ENCODE assay signal across 1 cellular context in the genomic region with DNA sequence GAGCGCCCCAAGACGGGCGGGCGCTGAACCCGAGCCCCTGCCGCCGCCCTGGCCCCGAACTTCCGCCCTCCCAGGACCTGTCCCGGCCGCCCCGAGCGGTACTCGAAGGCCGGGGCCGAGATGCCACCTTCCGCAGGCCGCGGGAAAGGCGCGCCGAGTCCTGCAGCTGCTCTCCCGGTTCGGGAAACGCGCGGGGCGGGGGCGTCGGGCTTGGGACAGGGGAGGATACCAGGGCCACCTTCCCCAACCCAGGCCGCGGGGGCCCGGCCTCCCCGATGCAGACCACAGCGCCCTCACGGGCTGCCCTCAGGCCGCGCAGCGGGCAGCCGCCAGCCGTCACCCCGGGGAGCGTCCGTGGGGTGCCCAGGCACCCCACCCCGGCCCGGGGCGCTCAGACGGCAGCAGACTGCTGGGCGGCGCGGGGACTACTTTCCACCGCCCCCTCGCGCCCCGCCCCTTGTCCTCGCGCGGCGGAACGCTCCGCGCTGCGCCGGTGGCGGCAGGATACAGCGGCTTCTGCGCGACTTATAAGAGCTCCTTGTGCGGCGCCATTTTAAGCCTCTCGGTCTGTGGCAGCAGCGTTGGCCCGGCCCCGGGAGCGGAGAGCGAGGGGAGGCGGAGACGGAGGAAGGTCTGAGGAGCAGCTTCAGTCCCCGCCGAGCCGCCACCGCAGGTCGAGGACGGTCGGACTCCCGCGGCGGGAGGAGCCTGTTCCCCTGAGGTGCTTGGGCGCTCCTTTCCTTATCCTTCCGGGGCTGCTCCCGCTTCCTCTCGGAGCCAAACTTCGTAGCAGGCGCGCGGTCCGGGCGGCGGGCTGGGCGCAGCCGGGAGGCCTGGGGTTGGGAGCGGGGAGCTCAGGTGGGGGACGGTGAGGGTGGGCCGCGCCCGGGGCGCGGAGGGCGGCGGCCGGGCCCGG.
TF ChIP-seq lines count a peak whose summit lies in the region.

A gene (plus strand): TSS at position 556 of the 916 bp plus-strand sequence. CDS start 24,564 bp downstream, outside the sequence.

TF ChIP-seq in WTC11, 78 proteins besides CTCF, POLR2A, EP300 and RAD21 (continued from another document and continues in another):
- TF ChIP-seq, protein P1, sequence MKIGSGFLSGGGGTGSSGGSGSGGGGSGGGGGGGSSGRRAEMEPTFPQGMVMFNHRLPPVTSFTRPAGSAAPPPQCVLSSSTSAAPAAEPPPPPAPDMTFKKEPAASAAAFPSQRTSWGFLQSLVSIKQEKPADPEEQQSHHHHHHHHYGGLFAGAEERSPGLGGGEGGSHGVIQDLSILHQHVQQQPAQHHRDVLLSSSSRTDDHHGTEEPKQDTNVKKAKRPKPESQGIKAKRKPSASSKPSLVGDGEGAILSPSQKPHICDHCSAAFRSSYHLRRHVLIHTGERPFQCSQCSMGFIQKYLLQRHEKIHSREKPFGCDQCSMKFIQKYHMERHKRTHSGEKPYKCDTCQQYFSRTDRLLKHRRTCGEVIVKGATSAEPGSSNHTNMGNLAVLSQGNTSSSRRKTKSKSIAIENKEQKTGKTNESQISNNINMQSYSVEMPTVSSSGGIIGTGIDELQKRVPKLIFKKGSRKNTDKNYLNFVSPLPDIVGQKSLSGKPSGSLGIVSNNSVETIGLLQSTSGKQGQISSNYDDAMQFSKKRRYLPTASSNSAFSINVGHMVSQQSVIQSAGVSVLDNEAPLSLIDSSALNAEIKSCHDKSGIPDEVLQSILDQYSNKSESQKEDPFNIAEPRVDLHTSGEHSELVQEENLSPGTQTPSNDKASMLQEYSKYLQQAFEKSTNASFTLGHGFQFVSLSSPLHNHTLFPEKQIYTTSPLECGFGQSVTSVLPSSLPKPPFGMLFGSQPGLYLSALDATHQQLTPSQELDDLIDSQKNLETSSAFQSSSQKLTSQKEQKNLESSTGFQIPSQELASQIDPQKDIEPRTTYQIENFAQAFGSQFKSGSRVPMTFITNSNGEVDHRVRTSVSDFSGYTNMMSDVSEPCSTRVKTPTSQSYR (CRISPR knock-in tag; IDR thresholded peaks at IDR 0.05): peak; percentile 62; the same call in 1 of the 2 replicates
- peak; percentile 83; the same call in 1 of the 2 replicates for TF ChIP-seq ZNF416 (CRISPR knock-in tag; IDR thresholded peaks at IDR 0.05)
- TF ChIP-seq, protein P2, sequence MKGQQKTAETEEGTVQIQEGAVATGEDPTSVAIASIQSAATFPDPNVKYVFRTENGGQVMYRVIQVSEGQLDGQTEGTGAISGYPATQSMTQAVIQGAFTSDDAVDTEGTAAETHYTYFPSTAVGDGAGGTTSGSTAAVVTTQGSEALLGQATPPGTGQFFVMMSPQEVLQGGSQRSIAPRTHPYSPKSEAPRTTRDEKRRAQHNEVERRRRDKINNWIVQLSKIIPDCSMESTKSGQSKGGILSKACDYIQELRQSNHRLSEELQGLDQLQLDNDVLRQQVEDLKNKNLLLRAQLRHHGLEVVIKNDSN (CRISPR knock-in tag; IDR thresholded peaks at IDR 0.05): peak; percentile 79
- TF ChIP-seq NR2C2 (CRISPR knock-in tag; IDR thresholded peaks at IDR 0.05): no peak
- TF ChIP-seq SMAD3 (CRISPR knock-in tag; IDR thresholded peaks at IDR 0.05; ENCODE audit: borderline replicate concordance): peak; percentile 38; the same call in 1 of the 2 replicates
- no peak for TF ChIP-seq RELA (CRISPR knock-in tag; IDR thresholded peaks at IDR 0.05; ENCODE audit: borderline replicate concordance)
- TF ChIP-seq, protein P3, sequence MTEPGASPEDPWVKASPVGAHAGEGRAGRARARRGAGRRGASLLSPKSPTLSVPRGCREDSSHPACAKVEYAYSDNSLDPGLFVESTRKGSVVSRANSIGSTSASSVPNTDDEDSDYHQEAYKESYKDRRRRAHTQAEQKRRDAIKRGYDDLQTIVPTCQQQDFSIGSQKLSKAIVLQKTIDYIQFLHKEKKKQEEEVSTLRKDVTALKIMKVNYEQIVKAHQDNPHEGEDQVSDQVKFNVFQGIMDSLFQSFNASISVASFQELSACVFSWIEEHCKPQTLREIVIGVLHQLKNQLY (CRISPR knock-in tag; IDR thresholded peaks at IDR 0.05): no peak
- no peak for TF ChIP-seq GRHL2 (CRISPR knock-in tag; IDR thresholded peaks at IDR 0.05; ENCODE audit: insufficient replicate concordance, severe bottlenecking)
- TF ChIP-seq, protein P4, sequence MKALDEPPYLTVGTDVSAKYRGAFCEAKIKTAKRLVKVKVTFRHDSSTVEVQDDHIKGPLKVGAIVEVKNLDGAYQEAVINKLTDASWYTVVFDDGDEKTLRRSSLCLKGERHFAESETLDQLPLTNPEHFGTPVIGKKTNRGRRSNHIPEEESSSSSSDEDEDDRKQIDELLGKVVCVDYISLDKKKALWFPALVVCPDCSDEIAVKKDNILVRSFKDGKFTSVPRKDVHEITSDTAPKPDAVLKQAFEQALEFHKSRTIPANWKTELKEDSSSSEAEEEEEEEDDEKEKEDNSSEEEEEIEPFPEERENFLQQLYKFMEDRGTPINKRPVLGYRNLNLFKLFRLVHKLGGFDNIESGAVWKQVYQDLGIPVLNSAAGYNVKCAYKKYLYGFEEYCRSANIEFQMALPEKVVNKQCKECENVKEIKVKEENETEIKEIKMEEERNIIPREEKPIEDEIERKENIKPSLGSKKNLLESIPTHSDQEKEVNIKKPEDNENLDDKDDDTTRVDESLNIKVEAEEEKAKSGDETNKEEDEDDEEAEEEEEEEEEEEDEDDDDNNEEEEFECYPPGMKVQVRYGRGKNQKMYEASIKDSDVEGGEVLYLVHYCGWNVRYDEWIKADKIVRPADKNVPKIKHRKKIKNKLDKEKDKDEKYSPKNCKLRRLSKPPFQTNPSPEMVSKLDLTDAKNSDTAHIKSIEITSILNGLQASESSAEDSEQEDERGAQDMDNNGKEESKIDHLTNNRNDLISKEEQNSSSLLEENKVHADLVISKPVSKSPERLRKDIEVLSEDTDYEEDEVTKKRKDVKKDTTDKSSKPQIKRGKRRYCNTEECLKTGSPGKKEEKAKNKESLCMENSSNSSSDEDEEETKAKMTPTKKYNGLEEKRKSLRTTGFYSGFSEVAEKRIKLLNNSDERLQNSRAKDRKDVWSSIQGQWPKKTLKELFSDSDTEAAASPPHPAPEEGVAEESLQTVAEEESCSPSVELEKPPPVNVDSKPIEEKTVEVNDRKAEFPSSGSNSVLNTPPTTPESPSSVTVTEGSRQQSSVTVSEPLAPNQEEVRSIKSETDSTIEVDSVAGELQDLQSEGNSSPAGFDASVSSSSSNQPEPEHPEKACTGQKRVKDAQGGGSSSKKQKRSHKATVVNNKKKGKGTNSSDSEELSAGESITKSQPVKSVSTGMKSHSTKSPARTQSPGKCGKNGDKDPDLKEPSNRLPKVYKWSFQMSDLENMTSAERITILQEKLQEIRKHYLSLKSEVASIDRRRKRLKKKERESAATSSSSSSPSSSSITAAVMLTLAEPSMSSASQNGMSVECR (CRISPR knock-in tag; IDR thresholded peaks at IDR 0.05; ENCODE audit: borderline replicate concordance): peak; percentile 94
- TF ChIP-seq NFATC4 (CRISPR knock-in tag; IDR thresholded peaks at IDR 0.05): no peak
- TF ChIP-seq NR3C1 (CRISPR knock-in tag; conservative IDR thresholded peaks at IDR 0.05; ENCODE audit: low read depth): no peak
- TF ChIP-seq, protein P5, sequence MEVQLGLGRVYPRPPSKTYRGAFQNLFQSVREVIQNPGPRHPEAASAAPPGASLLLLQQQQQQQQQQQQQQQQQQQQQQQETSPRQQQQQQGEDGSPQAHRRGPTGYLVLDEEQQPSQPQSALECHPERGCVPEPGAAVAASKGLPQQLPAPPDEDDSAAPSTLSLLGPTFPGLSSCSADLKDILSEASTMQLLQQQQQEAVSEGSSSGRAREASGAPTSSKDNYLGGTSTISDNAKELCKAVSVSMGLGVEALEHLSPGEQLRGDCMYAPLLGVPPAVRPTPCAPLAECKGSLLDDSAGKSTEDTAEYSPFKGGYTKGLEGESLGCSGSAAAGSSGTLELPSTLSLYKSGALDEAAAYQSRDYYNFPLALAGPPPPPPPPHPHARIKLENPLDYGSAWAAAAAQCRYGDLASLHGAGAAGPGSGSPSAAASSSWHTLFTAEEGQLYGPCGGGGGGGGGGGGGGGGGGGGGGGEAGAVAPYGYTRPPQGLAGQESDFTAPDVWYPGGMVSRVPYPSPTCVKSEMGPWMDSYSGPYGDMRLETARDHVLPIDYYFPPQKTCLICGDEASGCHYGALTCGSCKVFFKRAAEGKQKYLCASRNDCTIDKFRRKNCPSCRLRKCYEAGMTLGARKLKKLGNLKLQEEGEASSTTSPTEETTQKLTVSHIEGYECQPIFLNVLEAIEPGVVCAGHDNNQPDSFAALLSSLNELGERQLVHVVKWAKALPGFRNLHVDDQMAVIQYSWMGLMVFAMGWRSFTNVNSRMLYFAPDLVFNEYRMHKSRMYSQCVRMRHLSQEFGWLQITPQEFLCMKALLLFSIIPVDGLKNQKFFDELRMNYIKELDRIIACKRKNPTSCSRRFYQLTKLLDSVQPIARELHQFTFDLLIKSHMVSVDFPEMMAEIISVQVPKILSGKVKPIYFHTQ (CRISPR knock-in tag; IDR thresholded peaks at IDR 0.05): no peak
- TF ChIP-seq, protein P6, sequence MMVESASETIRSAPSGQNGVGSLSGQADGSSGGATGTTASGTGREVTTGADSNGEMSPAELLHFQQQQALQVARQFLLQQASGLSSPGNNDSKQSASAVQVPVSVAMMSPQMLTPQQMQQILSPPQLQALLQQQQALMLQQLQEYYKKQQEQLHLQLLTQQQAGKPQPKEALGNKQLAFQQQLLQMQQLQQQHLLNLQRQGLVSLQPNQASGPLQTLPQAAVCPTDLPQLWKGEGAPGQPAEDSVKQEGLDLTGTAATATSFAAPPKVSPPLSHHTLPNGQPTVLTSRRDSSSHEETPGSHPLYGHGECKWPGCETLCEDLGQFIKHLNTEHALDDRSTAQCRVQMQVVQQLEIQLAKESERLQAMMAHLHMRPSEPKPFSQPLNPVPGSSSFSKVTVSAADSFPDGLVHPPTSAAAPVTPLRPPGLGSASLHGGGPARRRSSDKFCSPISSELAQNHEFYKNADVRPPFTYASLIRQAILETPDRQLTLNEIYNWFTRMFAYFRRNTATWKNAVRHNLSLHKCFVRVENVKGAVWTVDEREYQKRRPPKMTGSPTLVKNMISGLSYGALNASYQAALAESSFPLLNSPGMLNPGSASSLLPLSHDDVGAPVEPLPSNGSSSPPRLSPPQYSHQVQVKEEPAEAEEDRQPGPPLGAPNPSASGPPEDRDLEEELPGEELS (CRISPR knock-in tag; IDR thresholded peaks at IDR 0.05): peak; percentile 78; the same call in 1 of the 2 replicates
- no peak for TF ChIP-seq IRF2 (CRISPR knock-in tag; IDR thresholded peaks at IDR 0.05; ENCODE audit: borderline replicate concordance, low read depth)
- peak; percentile 83; the same call in 1 of the 2 replicates for TF ChIP-seq RORB (CRISPR knock-in tag; IDR thresholded peaks at IDR 0.05)
- no peak for TF ChIP-seq ZNF232 (CRISPR knock-in tag; IDR thresholded peaks at IDR 0.05)
- peak; percentile 73; the same call in 1 of the 2 replicates for TF ChIP-seq NR1H2 (CRISPR knock-in tag; IDR thresholded peaks at IDR 0.05)
- peak; percentile 86; the same call in 1 of the 2 replicates for TF ChIP-seq SMAD4 (CRISPR knock-in tag; IDR thresholded peaks at IDR 0.05)
- TF ChIP-seq KAT7 (CRISPR knock-in tag; IDR thresholded peaks at IDR 0.05; ENCODE audit: borderline replicate concordance): peak; percentile 99
- TF ChIP-seq, protein P7, sequence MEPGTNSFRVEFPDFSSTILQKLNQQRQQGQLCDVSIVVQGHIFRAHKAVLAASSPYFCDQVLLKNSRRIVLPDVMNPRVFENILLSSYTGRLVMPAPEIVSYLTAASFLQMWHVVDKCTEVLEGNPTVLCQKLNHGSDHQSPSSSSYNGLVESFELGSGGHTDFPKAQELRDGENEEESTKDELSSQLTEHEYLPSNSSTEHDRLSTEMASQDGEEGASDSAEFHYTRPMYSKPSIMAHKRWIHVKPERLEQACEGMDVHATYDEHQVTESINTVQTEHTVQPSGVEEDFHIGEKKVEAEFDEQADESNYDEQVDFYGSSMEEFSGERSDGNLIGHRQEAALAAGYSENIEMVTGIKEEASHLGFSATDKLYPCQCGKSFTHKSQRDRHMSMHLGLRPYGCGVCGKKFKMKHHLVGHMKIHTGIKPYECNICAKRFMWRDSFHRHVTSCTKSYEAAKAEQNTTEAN (CRISPR knock-in tag; IDR thresholded peaks at IDR 0.05): peak; percentile 93
- TF ChIP-seq TEAD4 (CRISPR knock-in tag; IDR thresholded peaks at IDR 0.05): peak; percentile 69
- TF ChIP-seq TCF7 (CRISPR knock-in tag; IDR thresholded peaks at IDR 0.05; ENCODE audit: low read depth): no peak
- TF ChIP-seq, protein P8, sequence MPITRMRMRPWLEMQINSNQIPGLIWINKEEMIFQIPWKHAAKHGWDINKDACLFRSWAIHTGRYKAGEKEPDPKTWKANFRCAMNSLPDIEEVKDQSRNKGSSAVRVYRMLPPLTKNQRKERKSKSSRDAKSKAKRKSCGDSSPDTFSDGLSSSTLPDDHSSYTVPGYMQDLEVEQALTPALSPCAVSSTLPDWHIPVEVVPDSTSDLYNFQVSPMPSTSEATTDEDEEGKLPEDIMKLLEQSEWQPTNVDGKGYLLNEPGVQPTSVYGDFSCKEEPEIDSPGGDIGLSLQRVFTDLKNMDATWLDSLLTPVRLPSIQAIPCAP (CRISPR knock-in tag; IDR thresholded peaks at IDR 0.05): no peak; the same call in 1 of the 2 replicates
- TF ChIP-seq FOXJ3 (CRISPR knock-in tag; IDR thresholded peaks at IDR 0.05; ENCODE audit: borderline replicate concordance): no peak
- peak; percentile 84; the same call in 1 of the 2 replicates for TF ChIP-seq ZNF219 (CRISPR knock-in tag; IDR thresholded peaks at IDR 0.05; ENCODE audit: borderline replicate concordance)
- TF ChIP-seq ZNF423 (CRISPR knock-in tag; IDR thresholded peaks at IDR 0.05): peak; percentile 98
- TF ChIP-seq ZNF396 (CRISPR knock-in tag; IDR thresholded peaks at IDR 0.05; ENCODE audit: borderline replicate concordance): no peak
- 0 out of 2 replicates have a peak, but pooled peaks have one; percentile 19 for TF ChIP-seq ZNF121 (CRISPR knock-in tag; IDR thresholded peaks at IDR 0.05)
- TF ChIP-seq GABPB1 (CRISPR knock-in tag; IDR thresholded peaks at IDR 0.05): peak; percentile 58; the same call in 1 of the 2 replicates
- peak; percentile 36 for TF ChIP-seq NFYB (CRISPR knock-in tag; conservative IDR thresholded peaks at IDR 0.05; ENCODE audit: low read depth)
- TF ChIP-seq ATF1 (CRISPR knock-in tag; IDR thresholded peaks at IDR 0.05): no peak; the same call in 1 of the 2 replicates
- TF ChIP-seq ELF4 (CRISPR knock-in tag; IDR thresholded peaks at IDR 0.05; ENCODE audit: low read depth): peak; percentile 72; the same call in 1 of the 2 replicates
- TF ChIP-seq ZNF317 (CRISPR knock-in tag; IDR thresholded peaks at IDR 0.05; ENCODE audit: borderline replicate concordance, low read depth): 0 out of 2 replicates have a peak, but pooled peaks have one; percentile 43
- TF ChIP-seq, protein P9, sequence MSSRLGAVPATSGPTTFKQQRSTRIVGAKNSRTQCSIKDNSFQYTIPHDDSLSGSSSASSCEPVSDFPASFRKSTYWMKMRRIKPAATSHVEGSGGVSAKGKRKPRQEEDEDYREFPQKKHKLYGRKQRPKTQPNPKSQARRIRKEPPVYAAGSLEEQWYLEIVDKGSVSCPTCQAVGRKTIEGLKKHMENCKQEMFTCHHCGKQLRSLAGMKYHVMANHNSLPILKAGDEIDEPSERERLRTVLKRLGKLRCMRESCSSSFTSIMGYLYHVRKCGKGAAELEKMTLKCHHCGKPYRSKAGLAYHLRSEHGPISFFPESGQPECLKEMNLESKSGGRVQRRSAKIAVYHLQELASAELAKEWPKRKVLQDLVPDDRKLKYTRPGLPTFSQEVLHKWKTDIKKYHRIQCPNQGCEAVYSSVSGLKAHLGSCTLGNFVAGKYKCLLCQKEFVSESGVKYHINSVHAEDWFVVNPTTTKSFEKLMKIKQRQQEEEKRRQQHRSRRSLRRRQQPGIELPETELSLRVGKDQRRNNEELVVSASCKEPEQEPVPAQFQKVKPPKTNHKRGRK (CRISPR knock-in tag; IDR thresholded peaks at IDR 0.05; ENCODE audit: borderline replicate concordance): 0 out of 2 replicates have a peak, but pooled peaks have one; percentile 74
